In the genomic region with DNA sequence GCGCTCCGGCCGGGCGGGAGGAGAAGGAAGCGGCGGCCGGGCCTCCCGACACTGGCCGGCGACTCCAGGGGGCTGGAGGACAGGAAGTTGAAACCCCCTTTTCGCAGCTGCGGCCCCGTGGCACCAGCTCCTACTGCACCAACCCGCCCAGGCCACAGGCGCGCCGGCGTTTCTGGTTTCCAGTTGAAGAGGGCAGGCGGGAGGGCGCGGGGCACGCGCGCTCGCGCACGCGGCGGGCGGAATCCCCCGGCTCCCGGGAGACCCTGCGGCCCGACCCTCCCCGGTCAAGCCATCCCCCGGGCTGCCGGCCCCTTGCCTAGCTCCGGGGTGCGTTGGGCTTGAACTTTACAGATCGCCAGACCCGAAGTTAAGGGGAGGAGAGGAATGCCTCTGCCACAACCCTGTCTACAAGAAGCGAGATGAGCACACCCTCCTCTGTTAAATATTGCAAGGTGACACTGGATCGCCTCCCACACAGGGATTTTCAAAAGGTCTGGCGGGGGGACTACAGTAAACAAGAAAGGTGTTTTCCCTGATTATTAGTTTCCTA, we compare ENCODE assay signal across 8 cellular contexts. TPM values are rescaled to one million over a fixed set of nuclear protein-coding genes. Genes with fewer than 3 reads are reported as not detected.
DNase-seq lines count a peak whose midpoint lies in the region; ATAC-seq and TF ChIP-seq lines count a peak whose summit lies in the region.

No MANE protein-coding gene starts in this region.

- H2AFZ ChIP-seq in Loucy (ENCODE audit: low read length): peak overlapping the region; percentile 67

- no peaks in the 10 kb centered on the region for H3K9me2 ChIP-seq in Loucy (replicated peaks; ENCODE audit: low read depth, low read length)

- H3K9me3 ChIP-seq in Loucy (ENCODE audit: insufficient read depth, low read depth, low read length): no peaks in the 10 kb centered on the region

- peaks cover 65% of the 10 kb centered on the region for H3K79me2 ChIP-seq in Loucy (ENCODE audit: insufficient read depth, low read length)

- peak overlapping the region; percentile 89 for H3K27ac Mint-ChIP-seq in chondrocyte (ENCODE audit: unreplicated experiment)

- peaks cover 35% of the 10 kb centered on the region for H3K4me1 Mint-ChIP-seq in chondrocyte (ENCODE audit: low read depth)

- peak overlapping the region; percentile 88 for H3K27ac ChIP-seq in layer of hippocampus (ENCODE audit: low read depth, low read length)

- no peaks in the 10 kb centered on the region for H3K36me3 ChIP-seq in Loucy (ENCODE audit: insufficient read depth, low read length)

- peak; percentile 25 for ATAC-seq in GM21825 (IDR thresholded peaks at IDR 0.05; ENCODE audit: unreplicated experiment)

- H3K4me2 ChIP-seq in Loucy (ENCODE audit: low read depth, low read length, poor library complexity, severe bottlenecking): peak overlapping the region; percentile 74

- no peaks in the 10 kb centered on the region for H3K27me3 Mint-ChIP-seq in chondrocyte (ENCODE audit: low read depth)

- no peaks in the 10 kb centered on the region for H4K20me1 ChIP-seq in Loucy (ENCODE audit: insufficient read depth, low read length, poor library complexity, severe bottlenecking)

- H3K4me3 ChIP-seq in Loucy (ENCODE audit: low read length, poor library complexity, severe bottlenecking): peak overlapping the region; percentile 91

- H3K36me3 Mint-ChIP-seq in chondrocyte (ENCODE audit: low read depth): no peaks in the 10 kb centered on the region

- TF ChIP-seq CTCF in Loucy (conservative IDR thresholded peaks at IDR 0.05; ENCODE audit: low read length) (no peak), chondrocyte (IDR thresholded peaks at IDR 0.05) (no peak)

- peaks cover 5% of the 10 kb centered on the region for H3K27me3 ChIP-seq in Loucy (ENCODE audit: insufficient read depth, low read length, poor library complexity, severe bottlenecking)
- H3K27me3 ChIP-seq in layer of hippocampus (ENCODE audit: control insufficient read depth, insufficient read depth, low read length): no peaks in the 10 kb centered on the region

- H3K4me3 Mint-ChIP-seq in chondrocyte (ENCODE audit: unreplicated experiment): peak overlapping the region; percentile 79

- H3K9ac ChIP-seq in Loucy (ENCODE audit: low read depth, low read length, poor library complexity, severe bottlenecking): peak overlapping the region; percentile 99

- no peaks in the 10 kb centered on the region for H3K9me3 Mint-ChIP-seq in chondrocyte (ENCODE audit: low read depth)

- DNase-seq in GDM1 (lab: John Stamatoyannopoulos, UW) (peak; percentile 67), chondrocyte (ENCODE audit: low spot score) (no peak), NCI-H446 (lab: John Stamatoyannopoulos, UW) (no peak)
- DNase-seq in activated CD4-positive, CD25-positive, alpha-beta regulatory T cell treated with anti-CD3 and anti-CD28 coated beads, Interleukin-2, amount 50 U/mL, for 72 hours: peak; percentile 58
- peak; percentile 62 for DNase-seq in stimulated activated CD4-positive, alpha-beta T cell treated with anti-CD3 and anti-CD28 coated beads, Interleukin-1b, Interleukin-23, amount 100 ng/mL, for 48 hours

- H3F3A ChIP-seq in Loucy (ENCODE audit: low read depth): peaks cover 4% of the 10 kb centered on the region; the same call in 1 of the 2 replicates

- peaks cover 36% of the 10 kb centered on the region for H3K4me1 ChIP-seq in Loucy (ENCODE audit: insufficient read depth, low read length, poor library complexity, severe bottlenecking)

RNA-seq across cellular contexts. Expression of a gene that starts 1.5 kb away (rescaled TPM):
- total RNA-seq in chondrocyte: 11.0 to 16.0 TPM (median 12.8 TPM) in 3 replicates

Comparison
In these comparisons a context has a peak if more than half of its experiments do, and no peak if none do; other contexts are left out.
1. DNase-seq: peak in GDM1 (single experiment), activated CD4-positive, CD25-positive, alpha-beta regulatory T cell treated with anti-CD3 and anti-CD28 coated beads, Interleukin-2, amount 50 U/mL, for 72 hours (single experiment) and stimulated activated CD4-positive, alpha-beta T cell treated with anti-CD3 and anti-CD28 coated beads, Interleukin-1b, Interleukin-23, amount 100 ng/mL, for 48 hours (single experiment); none in chondrocyte (single experiment) and NCI-H446 (0 of 2).